ENCODE assay signal across 12 cellular contexts in genomic region chr9:567128-567745, GRCh38.
DNase-seq lines count a peak whose midpoint lies in the region; ATAC-seq and TF ChIP-seq lines count a peak whose summit lies in the region.
"Had no signal": no experiment of that assay in that cellular context is flagged by ENCODE, and none has a peak within 500 bp of the region (broad histone marks: within the 10 kb centered on the region; RNA-seq: fewer than 3 reads in every experiment).

No MANE protein-coding gene starts in this region.

- peak overlapping the region; percentile 50 for H3K4me3 ChIP-seq in Karpas-422 (ENCODE audit: low read length)

- H3K27ac ChIP-seq in Karpas-422 (ENCODE audit: low read length) = peak overlapping the region; percentile 98

- peaks cover 13% of the 10 kb centered on the region for H3K9me3 Mint-ChIP-seq in type B pancreatic cell
- H3K9me3 Mint-ChIP-seq: stimulated activated naive CD8-positive, alpha-beta T cell treated with anti-CD3 and anti-CD28 coated beads, Interleukin-15, Interleukin-2, amounts not matched to agents 100 ng/mL and 50 ng/mL, for 24 hours had no signal

- H3K79me2 ChIP-seq in Karpas-422 (ENCODE audit: low read length) = peaks cover 50% of the 10 kb centered on the region

- DNase-seq in SKM-1 treated with dmso at 0.1 percent for 144 hours (lab: John Stamatoyannopoulos, UW; ENCODE audit: unreplicated experiment) = peak; percentile 38
- no peak for DNase-seq in SKM-1 (lab: John Stamatoyannopoulos, UW; ENCODE audit: unreplicated experiment)
- DNase-seq in Karpas-422 = peak; percentile 91
- no peak for DNase-seq in type B pancreatic cell (ENCODE audit: extremely low spot score, unreplicated experiment)
- DNase-seq in activated naive CD4-positive, alpha-beta T cell treated with anti-CD3 and anti-CD28 coated beads, Interleukin-2, amount 50 U/mL, for 16 hours = no peak
- DNase-seq in D341Med (ENCODE audit: low spot score) = no peak
- DNase-seq in DMS53 (lab: John Stamatoyannopoulos, UW) = no peak
- DNase-seq: 8988T; activated CD4-positive, alpha-beta T cell treated with anti-CD3 and anti-CD28 coated beads for 1 hour; NCI-H69 had no signal

- H3K9me3 ChIP-seq in Karpas-422 (ENCODE audit: low read length) = no peaks in the 10 kb centered on the region

- H3K27me3 ChIP-seq in Karpas-422 (ENCODE audit: low read length) = no peaks in the 10 kb centered on the region

- H4K20me1 ChIP-seq in Karpas-422 (ENCODE audit: insufficient read depth, low read depth, low read length) = no peaks in the 10 kb centered on the region

- H3K27me3 Mint-ChIP-seq in type B pancreatic cell = no peaks in the 10 kb centered on the region
- H3K27me3 Mint-ChIP-seq: stimulated activated naive CD8-positive, alpha-beta T cell treated with anti-CD3 and anti-CD28 coated beads, Interleukin-15, Interleukin-2, amounts not matched to agents 100 ng/mL and 50 ng/mL, for 24 hours had no signal

- no peaks in the 10 kb centered on the region for H3K9me2 ChIP-seq in Karpas-422 (replicated peaks; ENCODE audit: insufficient read depth, low read length)

- no peak overlapping the region for H2AFZ ChIP-seq in Karpas-422 (ENCODE audit: low read length)

- H3K4me1 ChIP-seq in Karpas-422 (ENCODE audit: low read length) = peaks cover 97% of the 10 kb centered on the region

- 0 out of 2 replicates have a peak, but pooled peaks cover 7% of the 10 kb centered on the region for H3K36me3 ChIP-seq in Karpas-422 (ENCODE audit: insufficient read depth, low read length)

- H3K4me2 ChIP-seq in Karpas-422 (ENCODE audit: low read depth, low read length, poor library complexity, severe bottlenecking) = peak overlapping the region; percentile 75

- peaks cover 41% of the 10 kb centered on the region for H3K4me1 Mint-ChIP-seq in type B pancreatic cell (ENCODE audit: unreplicated experiment)

- H3K27ac Mint-ChIP-seq in type B pancreatic cell = peak overlapping the region; percentile 34
- H3K27ac Mint-ChIP-seq: stimulated activated naive CD8-positive, alpha-beta T cell treated with anti-CD3 and anti-CD28 coated beads, Interleukin-15, Interleukin-2, amounts not matched to agents 100 ng/mL and 50 ng/mL, for 24 hours had no signal

- peak overlapping the region; percentile 63 for H3K9ac ChIP-seq in Karpas-422 (ENCODE audit: low read length)

- no peak for TF ChIP-seq CTCF in type B pancreatic cell (conservative IDR thresholded peaks at IDR 0.05)

- ATAC-seq in HG02852 (IDR thresholded peaks at IDR 0.05; ENCODE audit: unreplicated experiment) = peak; percentile 87

- H3K36me3 Mint-ChIP-seq in type B pancreatic cell = peaks cover 24% of the 10 kb centered on the region

- H3K4me3 Mint-ChIP-seq in type B pancreatic cell = no peak overlapping the region
- H3K4me3 Mint-ChIP-seq: stimulated activated naive CD8-positive, alpha-beta T cell treated with anti-CD3 and anti-CD28 coated beads, Interleukin-15, Interleukin-2, amounts not matched to agents 100 ng/mL and 50 ng/mL, for 24 hours had no signal

Comparison
In these comparisons a context has a peak if more than half of its experiments do, and no peak if none do; other contexts are left out.
1. DNase-seq: peak in SKM-1 treated with dmso at 0.1 percent for 144 hours (single experiment) and Karpas-422 (single experiment); none in SKM-1 (single experiment), type B pancreatic cell (single experiment), activated naive CD4-positive, alpha-beta T cell treated with anti-CD3 and anti-CD28 coated beads, Interleukin-2, amount 50 U/mL, for 16 hours (single experiment), D341Med (single experiment) and DMS53 (single experiment).